Comparison of ENCODE assay signal across 13 cellular contexts in the genomic region with DNA sequence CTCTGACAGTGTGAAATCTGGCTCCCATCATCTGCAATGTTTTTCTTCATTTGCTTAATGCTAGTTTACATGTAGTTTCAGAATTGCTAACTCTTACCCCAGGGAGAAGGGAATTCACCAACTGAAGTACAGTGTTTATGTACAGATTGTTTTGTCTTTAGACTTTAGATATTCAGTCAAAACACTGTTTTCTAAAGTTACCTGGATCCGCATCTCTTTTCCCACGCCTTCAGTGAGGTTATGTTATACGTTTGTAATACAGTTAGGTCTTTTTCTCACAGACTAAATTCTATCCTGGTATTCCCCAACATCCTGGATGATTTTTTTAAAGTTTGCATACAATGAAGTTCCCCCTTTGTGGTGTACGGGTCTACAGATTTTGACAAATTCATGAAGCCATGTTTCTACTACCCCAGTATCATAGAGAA. TPM values are rescaled to one million over a fixed set of nuclear protein-coding genes. Genes with fewer than 3 reads are reported as not detected.
DNase-seq lines count a peak whose midpoint lies in the region; ATAC-seq and TF ChIP-seq lines count a peak whose summit lies in the region.
"Had no signal": no experiment of that assay in that cellular context is flagged by ENCODE, and none has a peak within 500 bp of the region (broad histone marks: within the 10 kb centered on the region; RNA-seq: fewer than 3 reads in every experiment).

No MANE protein-coding gene starts in this region.

- no peaks in the 10 kb centered on the region for H3K36me3 ChIP-seq in GM06990 (ENCODE audit: control insufficient read depth, insufficient read depth, low read length)
- H3K36me3 ChIP-seq: MG63, thoracic aorta had no signal

- H3K27me3 Mint-ChIP-seq in effector memory CD8-positive, alpha-beta T cell: peaks cover 19 to 46% of the 10 kb centered on the region in 2 donors

- H3K4me3 Mint-ChIP-seq in effector memory CD8-positive, alpha-beta T cell: no peak overlapping the region
- H3K4me3 Mint-ChIP-seq: naive B cell had no signal

- H3K9me3 Mint-ChIP-seq in effector memory CD8-positive, alpha-beta T cell: no peaks in the 10 kb centered on the region

- no peaks in the 10 kb centered on the region for H3K4me1 Mint-ChIP-seq in effector memory CD8-positive, alpha-beta T cell (ENCODE audit: low read depth in 2 of 2)
- H3K4me1 Mint-ChIP-seq: naive B cell had no signal

- ATAC-seq in GM19035 (IDR thresholded peaks at IDR 0.05; ENCODE audit: unreplicated experiment) (peak; percentile 97), GM21825 (IDR thresholded peaks at IDR 0.05; ENCODE audit: unreplicated experiment) (peak; percentile 90), HG03135 (IDR thresholded peaks at IDR 0.05; ENCODE audit: unreplicated experiment) (peak; percentile 85)
- ATAC-seq in effector memory CD8-positive, alpha-beta T cell (replicated peaks): no peak

- H3K27ac Mint-ChIP-seq in effector memory CD8-positive, alpha-beta T cell: no peak overlapping the region

- TF ChIP-seq CTCF in GM06990 (IDR thresholded peaks at IDR 0.05; ENCODE audit: insufficient read depth, low read length, poor library complexity, severe bottlenecking): no peak

- no peaks in the 10 kb centered on the region for H3K36me3 Mint-ChIP-seq in effector memory CD8-positive, alpha-beta T cell (ENCODE audit: insufficient read depth)
- H3K36me3 Mint-ChIP-seq: naive B cell had no signal

- no peak overlapping the region for H3K4me3 ChIP-seq in GM06990 (replicated peaks; ENCODE audit: low read depth, low read length)
- H3K4me3 ChIP-seq: MG63, thoracic aorta had no signal

- H3K27me3 ChIP-seq in GM06990 (replicated peaks; ENCODE audit: control insufficient read depth, insufficient read depth, low read length): no peaks in the 10 kb centered on the region

- peak; percentile 49 for DNase-seq in GM06990 (ENCODE audit: extremely low read depth, insufficient read length)
- no peak for DNase-seq in NCI-H1417 (lab: John Stamatoyannopoulos, UW)
- no peak for DNase-seq in effector memory CD8-positive, alpha-beta T cell
- DNase-seq in EL: no peak
- DNase-seq in cerebellum (ENCODE audit: low spot score): no peak
- DNase-seq: activated CD8-positive, alpha-beta memory T cell treated with anti-CD3 and anti-CD28 coated beads, Interleukin-2, amount 50 U/mL, for 4 hours; MG63; naive B cell; retina had no signal

RNA-seq across cellular contexts. Expression of a gene that starts 3.2 kb away (rescaled TPM):
- total RNA-seq in cerebellum: not detected
- total RNA-seq: thoracic aorta had no signal
